39 cellular contexts compared by ENCODE assay signal in genomic region chr4:34035225-34035624, GRCh38.
"Had no signal": no experiment of that assay in that cellular context is flagged by ENCODE, and none has a peak within 500 bp of the region (broad histone marks: within the 10 kb centered on the region; RNA-seq: fewer than 3 reads in every experiment).

No MANE protein-coding gene starts in this region.

- H3K27ac Mint-ChIP-seq: activated naive CD4-positive, alpha-beta T cell treated with anti-CD3 and anti-CD28 coated beads for 36 hours; activated naive CD4-positive, alpha-beta T cell treated with anti-CD3 and anti-CD28 coated beads, Interleukin-2, amount 10 ng/mL, durations not matched to agents 7 days and 5 days; activated naive CD4-positive, alpha-beta T cell treated with anti-CD3 and anti-CD28 coated beads, Interleukin-2, amount 50 U/mL, for 24 hours; activated naive CD4-positive, alpha-beta T cell treated with anti-CD3 and anti-CD28 coated beads, Interleukin-2, amount 50 U/mL, for 72 hours; activated naive CD8-positive, alpha-beta T cell; activated naive CD8-positive, alpha-beta T cell treated with anti-CD3 and anti-CD28 coated beads for 36 hours; activated naive CD8-positive, alpha-beta T cell treated with anti-CD3 and anti-CD28 coated beads, Interleukin-2, amount 10 ng/mL, durations not matched to agents 7 days and 5 days; activated naive CD8-positive, alpha-beta T cell treated with anti-CD3 and anti-CD28 coated beads, Interleukin-2, amount 50 U/mL, for 24 hours; activated T-cell treated with anti-CD3 and anti-CD28 coated beads, Interleukin-2, amount 50 U/mL, for 24 hours; activated T-cell treated with anti-CD3 and anti-CD28 coated beads, Interleukin-2, amount 50 U/mL, for 72 hours; activated T-helper 1 cell treated with anti-CD3 and anti-CD28 coated beads, Interleukin-12 subunit alpha, Interleukin-12 subunit beta, Interleukin-2, Interleukin-4 antibody, amounts not matched to agents 30 ng/mL and 10 ng/mL and 1 ng/mL, durations not matched to agents 14 hours and 24 hours and 36 hours; activated T-helper 17 cell treated with anti-CD3 and anti-CD28 coated beads, Interleukin-2, amount 50 U/mL, for 72 hours; activated T-helper 2 cell treated with anti-CD3 and anti-CD28 coated beads, Interferon-gamma antibody, Interleukin-2, Interleukin-4, amounts not matched to agents 10 μg/mL and 5 μg/mL and 100 μg/mL, durations not matched to agents 14 hours and 24 hours and 36 hours; brain had no signal

- H3K4me3 Mint-ChIP-seq: activated naive CD4-positive, alpha-beta T cell treated with anti-CD3 and anti-CD28 coated beads for 36 hours; activated naive CD4-positive, alpha-beta T cell treated with anti-CD3 and anti-CD28 coated beads, Interleukin-2, amount 10 ng/mL, durations not matched to agents 7 days and 5 days; activated naive CD4-positive, alpha-beta T cell treated with anti-CD3 and anti-CD28 coated beads, Interleukin-2, amount 50 U/mL, for 24 hours; activated naive CD8-positive, alpha-beta T cell; activated naive CD8-positive, alpha-beta T cell treated with anti-CD3 and anti-CD28 coated beads for 36 hours; activated naive CD8-positive, alpha-beta T cell treated with anti-CD3 and anti-CD28 coated beads, Interleukin-2, amount 10 ng/mL, durations not matched to agents 7 days and 5 days; activated naive CD8-positive, alpha-beta T cell treated with anti-CD3 and anti-CD28 coated beads, Interleukin-2, amount 50 U/mL, for 24 hours; activated T-cell treated with anti-CD3 and anti-CD28 coated beads, Interleukin-2, amount 50 U/mL, for 24 hours; activated T-cell treated with anti-CD3 and anti-CD28 coated beads, Interleukin-2, amount 50 U/mL, for 4 hours; activated T-cell treated with anti-CD3 and anti-CD28 coated beads, Interleukin-2, amount 50 U/mL, for 72 hours; activated T-helper 1 cell treated with anti-CD3 and anti-CD28 coated beads, Interleukin-12 subunit alpha, Interleukin-12 subunit beta, Interleukin-2, Interleukin-4 antibody, amounts not matched to agents 30 ng/mL and 10 ng/mL and 1 ng/mL, durations not matched to agents 14 hours and 24 hours and 36 hours; activated T-helper 17 cell treated with anti-CD3 and anti-CD28 coated beads, Interleukin-2, amount 50 U/mL, for 72 hours; brain; central memory CD8-positive, alpha-beta T cell had no signal

- DNase-seq: activated effector memory CD4-positive, alpha-beta T cell treated with anti-CD3 and anti-CD28 coated beads, Interleukin-2, amount 50 U/mL, for 16 hours; activated effector memory CD4-positive, alpha-beta T cell treated with Interleukin-2 at 50 U/mL for 16 hours; activated gamma-delta T cell; activated gamma-delta T cell treated with Interleukin-2 at 50 U/mL for 16 hours; activated naive CD4-positive, alpha-beta T cell; activated naive CD4-positive, alpha-beta T cell treated with anti-CD3 and anti-CD28 coated beads for 36 hours; activated naive CD4-positive, alpha-beta T cell treated with anti-CD3 and anti-CD28 coated beads, Interleukin-2, amount 10 ng/mL, durations not matched to agents 7 days and 5 days; activated naive CD4-positive, alpha-beta T cell treated with anti-CD3 and anti-CD28 coated beads, Interleukin-2, amount 50 U/mL, for 16 hours; activated naive CD4-positive, alpha-beta T cell treated with Interleukin-2 at 50 U/mL for 16 hours; activated naive CD8-positive, alpha-beta T cell treated with anti-CD3 and anti-CD28 coated beads for 36 hours; activated naive CD8-positive, alpha-beta T cell treated with anti-CD3 and anti-CD28 coated beads, Interleukin-2, amount 10 ng/mL, durations not matched to agents 7 days and 5 days; activated naive CD8-positive, alpha-beta T cell treated with anti-CD3 and anti-CD28 coated beads, Interleukin-2, amount 50 U/mL, for 24 hours; activated T-cell treated with anti-CD3 and anti-CD28 coated beads, Interleukin-2, amount 50 U/mL, for 24 hours; activated T-cell treated with anti-CD3 and anti-CD28 coated beads, Interleukin-2, amount 50 U/mL, for 4 hours; activated T-cell treated with anti-CD3 and anti-CD28 coated beads, Interleukin-2, amount 50 U/mL, for 48 hours; activated T-cell treated with anti-CD3 and anti-CD28 coated beads, Interleukin-2, amount 50 U/mL, for 72 hours; adrenal gland; amniotic stem cell; amygdala; anterior cingulate cortex; aorta; body of pancreas; brain microvascular endothelial cell; caudate nucleus; central memory CD4-positive, alpha-beta T cell; cerebellar nuclear complex had no signal

- H3K27me3 Mint-ChIP-seq: activated naive CD4-positive, alpha-beta T cell treated with anti-CD3 and anti-CD28 coated beads, Interleukin-2, amount 10 ng/mL, durations not matched to agents 7 days and 5 days; activated naive CD4-positive, alpha-beta T cell treated with anti-CD3 and anti-CD28 coated beads, Interleukin-2, amount 50 U/mL, for 24 hours; activated naive CD8-positive, alpha-beta T cell; activated naive CD8-positive, alpha-beta T cell treated with anti-CD3 and anti-CD28 coated beads for 36 hours; activated naive CD8-positive, alpha-beta T cell treated with anti-CD3 and anti-CD28 coated beads, Interleukin-2, amount 10 ng/mL, durations not matched to agents 7 days and 5 days; activated naive CD8-positive, alpha-beta T cell treated with anti-CD3 and anti-CD28 coated beads, Interleukin-2, amount 50 U/mL, for 24 hours; activated T-cell treated with anti-CD3 and anti-CD28 coated beads, Interleukin-2, amount 50 U/mL, for 24 hours; activated T-helper 17 cell treated with anti-CD3 and anti-CD28 coated beads, Interleukin-2, amount 50 U/mL, for 72 hours; brain; central memory CD8-positive, alpha-beta T cell had no signal

- FAIRE-seq: astrocyte, bronchial epithelial cell had no signal

- H3K36me3 Mint-ChIP-seq: activated naive CD4-positive, alpha-beta T cell treated with anti-CD3 and anti-CD28 coated beads, Interleukin-2, amount 10 ng/mL, durations not matched to agents 7 days and 5 days; activated naive CD4-positive, alpha-beta T cell treated with anti-CD3 and anti-CD28 coated beads, Interleukin-2, amount 50 U/mL, for 24 hours; activated naive CD4-positive, alpha-beta T cell treated with anti-CD3 and anti-CD28 coated beads, Interleukin-2, amount 50 U/mL, for 72 hours; activated naive CD8-positive, alpha-beta T cell; activated naive CD8-positive, alpha-beta T cell treated with anti-CD3 and anti-CD28 coated beads for 36 hours; activated naive CD8-positive, alpha-beta T cell treated with anti-CD3 and anti-CD28 coated beads, Interleukin-2, amount 10 ng/mL, durations not matched to agents 7 days and 5 days; brain had no signal

- H3K4me1 ChIP-seq: adrenal gland, ascending aorta, body of pancreas, breast epithelium had no signal

- H3K27ac ChIP-seq: adrenal gland, ascending aorta, body of pancreas, brain microvascular endothelial cell, breast epithelium, cardiac muscle cell had no signal

- H3K4me3 ChIP-seq: adrenal gland, ascending aorta, body of pancreas, breast epithelium, cardiac muscle cell had no signal

- H3K27me3 ChIP-seq: adrenal gland, ascending aorta, body of pancreas, brain microvascular endothelial cell, breast epithelium, cardiac muscle cell had no signal

- ATAC-seq: activated naive CD4-positive, alpha-beta T cell treated with anti-CD3 and anti-CD28 coated beads, Interleukin-2, amount 50 U/mL, for 72 hours; activated naive CD8-positive, alpha-beta T cell treated with anti-CD3 and anti-CD28 coated beads, Interleukin-2, amount 50 U/mL, for 24 hours; activated T-cell treated with anti-CD3 and anti-CD28 coated beads, Interleukin-2, amount 50 U/mL, for 4 hours; activated T-cell treated with anti-CD3 and anti-CD28 coated beads, Interleukin-2, amount 50 U/mL, for 72 hours; activated T-helper 17 cell treated with anti-CD3 and anti-CD28 coated beads, Interleukin-2, amount 50 U/mL, for 72 hours; body of pancreas had no signal

- H3K36me3 ChIP-seq: adrenal gland, ascending aorta, brain microvascular endothelial cell, breast epithelium, cardiac muscle cell had no signal

- H3K9me3 Mint-ChIP-seq: activated naive CD8-positive, alpha-beta T cell treated with anti-CD3 and anti-CD28 coated beads for 36 hours; activated naive CD8-positive, alpha-beta T cell treated with anti-CD3 and anti-CD28 coated beads, Interleukin-2, amount 10 ng/mL, durations not matched to agents 7 days and 5 days; brain had no signal

- H3K9me3 ChIP-seq: adrenal gland, ascending aorta, body of pancreas, breast epithelium had no signal

- H3K4me1 Mint-ChIP-seq: activated naive CD4-positive, alpha-beta T cell treated with anti-CD3 and anti-CD28 coated beads, Interleukin-2, amount 10 ng/mL, durations not matched to agents 7 days and 5 days; activated naive CD4-positive, alpha-beta T cell treated with anti-CD3 and anti-CD28 coated beads, Interleukin-2, amount 50 U/mL, for 24 hours; activated naive CD8-positive, alpha-beta T cell treated with anti-CD3 and anti-CD28 coated beads for 36 hours; activated naive CD8-positive, alpha-beta T cell treated with anti-CD3 and anti-CD28 coated beads, Interleukin-2, amount 10 ng/mL, durations not matched to agents 7 days and 5 days; activated naive CD8-positive, alpha-beta T cell treated with anti-CD3 and anti-CD28 coated beads, Interleukin-2, amount 50 U/mL, for 24 hours; activated T-helper 17 cell treated with anti-CD3 and anti-CD28 coated beads, Interleukin-2, amount 50 U/mL, for 72 hours; brain; central memory CD8-positive, alpha-beta T cell had no signal
